ENCODE assay signal across 19 cellular contexts in genomic region chr11:71094296-71095077, GRCh38.
DNase-seq lines count a peak whose midpoint lies in the region; ATAC-seq and TF ChIP-seq lines count a peak whose summit lies in the region.
"Had no signal": no experiment of that assay in that cellular context is flagged by ENCODE, and none has a peak within 500 bp of the region (broad histone marks: within the 10 kb centered on the region; RNA-seq: fewer than 3 reads in every experiment).

No MANE protein-coding gene starts in this region.

- H3K27ac ChIP-seq in osteoblast (ENCODE audit: low read depth, low read length) (no peak overlapping the region), heart right ventricle (no peak overlapping the region)
- H3K27ac ChIP-seq: 22Rv1; A549; BLaER1 treated with 17β-estradiol and CSF1 and Interleukin-3, amounts not matched to agents 10 nM and 100 nM; C4-2B had no signal

- no peak overlapping the region for H2AFZ ChIP-seq in osteoblast (ENCODE audit: low read length)

- H3K4me2 ChIP-seq in osteoblast (ENCODE audit: insufficient read depth, low read length), result no peak overlapping the region
- H3K4me2 ChIP-seq: A549 had no signal

- H3K4me3 ChIP-seq in osteoblast (ENCODE audit: insufficient read depth, low read length) (no peak overlapping the region), heart right ventricle (no peak overlapping the region)
- H3K4me3 ChIP-seq: A549; BLaER1 treated with 17β-estradiol and CSF1 and Interleukin-3, amounts not matched to agents 10 nM and 100 nM; GM12878 had no signal

- H3K4me3 Mint-ChIP-seq in natural killer cell treated with Interleukin-12 subunit alpha and Interleukin-12 subunit beta and Interleukin-15 and Interleukin-18, amount 100 ng/mL, for 72 hours, result no peak overlapping the region
- H3K4me3 Mint-ChIP-seq in natural killer cell, result no peak overlapping the region
- H3K4me3 Mint-ChIP-seq: B cell; CD4-positive, alpha-beta T cell; CD8-positive, alpha-beta T cell had no signal

- peaks cover 0 to 2% of the 10 kb centered on the region in 2 donors for H3K27me3 Mint-ChIP-seq in natural killer cell treated with Interleukin-12 subunit alpha and Interleukin-12 subunit beta and Interleukin-15 and Interleukin-18, amount 100 ng/mL, for 72 hours
- H3K27me3 Mint-ChIP-seq in natural killer cell (ENCODE audit: low read depth in 2 of 2), result peaks cover 0 to 2% of the 10 kb centered on the region in 2 donors

- peak in 1 of 2 donors; percentile 33 for ATAC-seq in natural killer cell treated with Interleukin-12 subunit alpha and Interleukin-12 subunit beta and Interleukin-15 and Interleukin-18, amount 100 ng/mL, for 72 hours
- ATAC-seq in natural killer cell, result no peak
- ATAC-seq in left cardiac atrium, result no peak
- ATAC-seq in heart right ventricle, result no peak
- ATAC-seq: A549; CD8-positive, alpha-beta T cell; GM12878 had no signal

- H3K79me2 ChIP-seq in osteoblast (ENCODE audit: insufficient read depth, low read length), result no peaks in the 10 kb centered on the region

- no peaks in the 10 kb centered on the region for H3K9me3 ChIP-seq in osteoblast (ENCODE audit: low read depth, low read length)
- no peaks in the 10 kb centered on the region for H3K9me3 ChIP-seq in heart right ventricle
- H3K9me3 ChIP-seq: A549; BLaER1 treated with 17β-estradiol and CSF1 and Interleukin-3, amounts not matched to agents 10 nM and 100 nM; Caco-2 had no signal

- no peaks in the 10 kb centered on the region for H3K36me3 Mint-ChIP-seq in natural killer cell treated with Interleukin-12 subunit alpha and Interleukin-12 subunit beta and Interleukin-15 and Interleukin-18, amount 100 ng/mL, for 72 hours
- no peaks in the 10 kb centered on the region for H3K36me3 Mint-ChIP-seq in natural killer cell
- H3K36me3 Mint-ChIP-seq: CD8-positive, alpha-beta T cell had no signal

- TF ChIP-seq CTCF in natural killer cell (IDR thresholded peaks at IDR 0.05), result no peak
- no peak for TF ChIP-seq CTCF in osteoblast (IDR thresholded peaks at IDR 0.05; ENCODE audit: extremely low read depth, low read depth, low read length)
- no peak for TF ChIP-seq CTCF in heart right ventricle (IDR thresholded peaks at IDR 0.05)

- DNase-seq in DMS79 treated with DMSO at 0.1 percent for 48 hours (lab: John Stamatoyannopoulos, UW), result peak; percentile 49
- no peak for DNase-seq in DMS79 (lab: John Stamatoyannopoulos, UW)
- DNase-seq in natural killer cell treated with Interleukin-12 subunit alpha and Interleukin-12 subunit beta and Interleukin-15 and Interleukin-18, amount 100 ng/mL, for 72 hours (ENCODE audit: low spot score), result peak; percentile 26
- no peak for DNase-seq in natural killer cell
- peak; percentile 38 for DNase-seq in osteoblast (ENCODE audit: insufficient read length, low spot score, missing footprints)
- DNase-seq in left cardiac atrium, result no peak
- DNase-seq in heart right ventricle, result no peak
- DNase-seq: AML-193; Caco-2; Calu3; CD4-positive, alpha-beta T cell; CD8-positive, alpha-beta T cell; GDM1 had no signal

- intact Hi-C loops in natural killer cell (cut with micrococcal nuclease), result no loop called here
- intact Hi-C loops in left cardiac atrium (cut with DNase I), result no loop called here
- intact Hi-C loops in heart right ventricle (cut with DNase I), result no loop called here

- peaks cover 2% of the 10 kb centered on the region for H4K20me1 ChIP-seq in osteoblast (ENCODE audit: insufficient read depth, low read length)
- H4K20me1 ChIP-seq: BLaER1 treated with 17β-estradiol and CSF1 and Interleukin-3, amounts not matched to agents 10 nM and 100 nM had no signal

- H3K36me3 ChIP-seq in osteoblast (ENCODE audit: insufficient read depth, low read length), result no peaks in the 10 kb centered on the region
- H3K36me3 ChIP-seq in heart right ventricle, result no peaks in the 10 kb centered on the region
- H3K36me3 ChIP-seq: BLaER1 treated with 17β-estradiol and CSF1 and Interleukin-3, amounts not matched to agents 10 nM and 100 nM had no signal

- H3K4me1 Mint-ChIP-seq in natural killer cell treated with Interleukin-12 subunit alpha and Interleukin-12 subunit beta and Interleukin-15 and Interleukin-18, amount 100 ng/mL, for 72 hours (ENCODE audit: low read depth in 2 of 2), result no peaks in the 10 kb centered on the region
- no peaks in the 10 kb centered on the region for H3K4me1 Mint-ChIP-seq in natural killer cell
- H3K4me1 Mint-ChIP-seq: B cell had no signal

- H3K9me3 Mint-ChIP-seq in natural killer cell treated with Interleukin-12 subunit alpha and Interleukin-12 subunit beta and Interleukin-15 and Interleukin-18, amount 100 ng/mL, for 72 hours, result no peaks in the 10 kb centered on the region
- H3K9me3 Mint-ChIP-seq in natural killer cell, result no peaks in the 10 kb centered on the region
- H3K9me3 Mint-ChIP-seq: CD4-positive, alpha-beta T cell; CD8-positive, alpha-beta T cell had no signal

- H3K4me1 ChIP-seq in osteoblast (ENCODE audit: insufficient read depth, low read length), result peaks cover 3% of the 10 kb centered on the region
- H3K4me1 ChIP-seq in heart right ventricle, result no peaks in the 10 kb centered on the region
- H3K4me1 ChIP-seq: A549, Caco-2 had no signal

- H3K27ac Mint-ChIP-seq in natural killer cell treated with Interleukin-12 subunit alpha and Interleukin-12 subunit beta and Interleukin-15 and Interleukin-18, amount 100 ng/mL, for 72 hours, result no peak overlapping the region
- no peak overlapping the region for H3K27ac Mint-ChIP-seq in natural killer cell
- H3K27ac Mint-ChIP-seq: B cell; CD4-positive, alpha-beta T cell; CD8-positive, alpha-beta T cell had no signal

- 90 to 91% methylated on average over 26 of the region's 26 CpGs for WGBS in heart right ventricle, 2 donors

- H3K27me3 ChIP-seq in osteoblast (ENCODE audit: insufficient read depth, low read length) (peaks cover 4% of the 10 kb centered on the region), heart right ventricle (peaks cover 0 to 28% (median 9%) of the 10 kb centered on the region in 7 donors)
- H3K27me3 ChIP-seq: BLaER1 treated with 17β-estradiol and CSF1 and Interleukin-3, amounts not matched to agents 10 nM and 100 nM had no signal

Comparison
In these comparisons a context has a peak if more than half of its experiments do, and no peak if none do; other contexts are left out.
1. DNase-seq: peak in DMS79 treated with DMSO at 0.1 percent for 48 hours (single experiment), natural killer cell treated with Interleukin-12 subunit alpha and Interleukin-12 subunit beta and Interleukin-15 and Interleukin-18, amount 100 ng/mL, for 72 hours (single experiment) and osteoblast (single experiment); none in DMS79 (single experiment), natural killer cell (single experiment), left cardiac atrium (single experiment) and heart right ventricle (0 of 2).